In genomic region chr17:39767147-39767546, GRCh38 we compare ENCODE assay signal across 1 cellular context.
TF ChIP-seq lines count a peak whose summit lies in the region.

No MANE protein-coding gene starts in this region.

TF ChIP-seq in HepG2, 621 proteins besides CTCF, POLR2A, EP300 and RAD21:
- TF ChIP-seq ZFP37 (CRISPR knock-in tag; IDR thresholded peaks at IDR 0.05; ENCODE audit: borderline replicate concordance) (no peak), IKZF1 (IDR thresholded peaks at IDR 0.05) (no peak), ZXDC (CRISPR knock-in tag; IDR thresholded peaks at IDR 0.05) (no peak), ZNF138 (CRISPR knock-in tag; IDR thresholded peaks at IDR 0.05; ENCODE audit: low read depth) (no peak)
